11 cellular contexts compared by ENCODE assay signal in the genomic region with DNA sequence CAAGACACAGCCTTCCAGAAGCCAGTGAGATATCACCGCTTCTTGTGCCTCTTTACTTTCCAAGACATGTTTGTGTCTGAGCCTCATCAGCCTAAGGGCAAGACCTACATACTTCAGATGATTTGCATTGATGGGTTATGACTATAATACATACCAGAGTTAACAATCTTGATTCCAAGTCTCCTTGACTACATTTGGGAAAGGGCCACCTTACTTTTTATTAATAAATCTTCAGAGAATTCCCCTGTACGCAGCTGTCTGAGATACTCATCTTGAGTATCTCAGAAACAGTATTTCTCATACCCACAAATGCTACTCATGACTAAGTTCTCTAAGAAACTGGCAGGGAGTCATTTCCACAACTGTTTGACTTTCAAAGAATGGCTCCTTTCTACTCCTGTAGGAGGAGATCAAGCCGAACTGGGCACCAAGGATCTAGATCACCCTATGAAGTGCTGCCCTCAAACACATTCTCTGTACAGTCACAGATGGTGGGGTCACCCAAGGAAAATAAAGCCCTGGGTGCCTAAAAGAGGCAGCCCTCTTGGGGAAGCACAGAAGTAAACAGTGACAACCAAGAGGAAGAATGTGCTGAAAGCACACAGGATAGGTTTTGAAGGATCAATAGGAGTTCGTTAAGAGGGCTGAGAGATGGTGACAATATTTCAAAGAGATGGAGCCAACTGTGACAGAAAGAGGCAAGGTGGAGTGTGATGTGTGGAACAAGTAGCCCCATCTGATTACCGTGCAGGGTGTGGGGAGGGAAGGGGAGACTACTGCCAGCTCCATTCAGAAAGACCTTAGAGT.
A peak's percentile ranks its signal among the peaks of the same experiment; 100 is the strongest.
DNase-seq lines count a peak whose midpoint lies in the region; ATAC-seq, FAIRE-seq and TF ChIP-seq lines count a peak whose summit lies in the region.
"Had no signal": no experiment of that assay in that cellular context is flagged by ENCODE, and none has a peak within 500 bp of the region (broad histone marks: within the 10 kb centered on the region; RNA-seq: fewer than 3 reads in every experiment).

No MANE protein-coding gene starts in this region.

- H3K4me3 ChIP-seq in BJ (ENCODE audit: low read depth, low read length) (no peak overlapping the region), astrocyte (ENCODE audit: insufficient read depth, low read depth, low read length) (no peak overlapping the region), stomach (no peak overlapping the region), MM.1S (ENCODE audit: low read length) (no peak overlapping the region)

- H3K4me1 ChIP-seq in astrocyte (ENCODE audit: insufficient read depth, low read length) (peaks cover 29% of the 10 kb centered on the region), stomach (peaks cover 0 to 24% (median 12%) of the 10 kb centered on the region in 4 donors), MM.1S (ENCODE audit: low read length) (no peaks in the 10 kb centered on the region)

- peak overlapping the region; percentile 88 for H3K27ac Mint-ChIP-seq in astrocyte (ENCODE audit: unreplicated experiment)
- H3K27ac Mint-ChIP-seq: progenitor cell of endocrine pancreas had no signal

- no peaks in the 10 kb centered on the region for H3F3A ChIP-seq in MM.1S (ENCODE audit: insufficient read depth, low read length)

- no peaks in the 10 kb centered on the region for H3K27me3 Mint-ChIP-seq in astrocyte (ENCODE audit: low read depth, unreplicated experiment)
- H3K27me3 Mint-ChIP-seq: progenitor cell of endocrine pancreas had no signal

- DNase-seq in BJ (ENCODE audit: low read depth) (peak; percentile 99), HS-27A (ENCODE audit: low read depth) (peak; percentile 84), astrocyte (ENCODE audit: low read depth) (peak; percentile 92), myocyte (ENCODE audit: low read depth) (peak; percentile 89), stomach (no peak), MM.1S (no peak)
- DNase-seq: effector memory CD4-positive, alpha-beta T cell; NCI-H446 had no signal

- H3K9ac ChIP-seq in astrocyte (ENCODE audit: low read length) (peak overlapping the region; percentile 44), MM.1S (ENCODE audit: low read length) (no peak overlapping the region)

- no peak for ATAC-seq in GM18858 (IDR thresholded peaks at IDR 0.05; ENCODE audit: unreplicated experiment)
- no peak for ATAC-seq in HG03354 (IDR thresholded peaks at IDR 0.05; ENCODE audit: poor library complexity, severe bottlenecking, unreplicated experiment)

- H3K4me3 Mint-ChIP-seq in astrocyte (ENCODE audit: unreplicated experiment), result no peak overlapping the region

- H3K4me2 ChIP-seq in astrocyte (ENCODE audit: low read length) (peak overlapping the region; percentile 65), MM.1S (ENCODE audit: low read depth, low read length) (no peak overlapping the region)

- H3K27ac ChIP-seq in astrocyte (ENCODE audit: low read depth, low read length) (peak overlapping the region; percentile 83), stomach (no peak overlapping the region), MM.1S (ENCODE audit: low read length) (no peak overlapping the region)

- H4K20me1 ChIP-seq in astrocyte (ENCODE audit: insufficient read depth, low read length) (no peaks in the 10 kb centered on the region), MM.1S (ENCODE audit: insufficient read depth, low read length) (no peaks in the 10 kb centered on the region)

- no peaks in the 10 kb centered on the region for H3K36me3 ChIP-seq in BJ (ENCODE audit: control insufficient read depth, insufficient read depth, low read length)
- no peaks in the 10 kb centered on the region for H3K36me3 ChIP-seq in astrocyte (ENCODE audit: insufficient read depth, low read length)
- no peaks in the 10 kb centered on the region for H3K36me3 ChIP-seq in stomach
- H3K36me3 ChIP-seq in MM.1S (replicated peaks; ENCODE audit: insufficient read depth, low read length), result no peaks in the 10 kb centered on the region

- no peaks in the 10 kb centered on the region for H3K36me3 Mint-ChIP-seq in astrocyte (ENCODE audit: low read depth, unreplicated experiment)

- H3K27me3 ChIP-seq in BJ (ENCODE audit: control insufficient read depth, insufficient read depth, low read length), result no peaks in the 10 kb centered on the region
- H3K27me3 ChIP-seq in astrocyte (ENCODE audit: insufficient read depth, low read length), result no peaks in the 10 kb centered on the region
- H3K27me3 ChIP-seq in stomach, result no peaks in the 10 kb centered on the region
- no peaks in the 10 kb centered on the region for H3K27me3 ChIP-seq in MM.1S (replicated peaks; ENCODE audit: insufficient read depth, low read length)

- no peaks in the 10 kb centered on the region for H3K9me2 ChIP-seq in MM.1S (replicated peaks; ENCODE audit: insufficient read depth, low read length)

- H3K79me2 ChIP-seq in astrocyte (ENCODE audit: insufficient read depth, low read length), result peaks cover 9% of the 10 kb centered on the region
- H3K79me2 ChIP-seq in MM.1S (ENCODE audit: low read length), result no peaks in the 10 kb centered on the region

- FAIRE-seq in astrocyte (lab: Jason Lieb, UNC), result peak; percentile 81

- no peak overlapping the region for H2AFZ ChIP-seq in astrocyte (ENCODE audit: low read depth, low read length)
- no peak overlapping the region for H2AFZ ChIP-seq in MM.1S (ENCODE audit: low read length)

- no peak for TF ChIP-seq POLR2A in stomach (IDR thresholded peaks at IDR 0.05)

- POLR2A ChIA-PET in BJ (lab: Charles Lee), result no interaction called here

- WGBS in stomach, 5 donors, result 86 to 91% (median 90%) methylated on average over 5 of the region's 5 CpGs

- TF ChIP-seq CTCF in BJ (IDR thresholded peaks at IDR 0.05; ENCODE audit: insufficient read depth, low read depth, low read length) (no peak), astrocyte (IDR thresholded peaks at IDR 0.05; ENCODE audit: insufficient read depth, low read depth, low read length) (no peak), stomach (IDR thresholded peaks at IDR 0.05) (no peak), MM.1S (IDR thresholded peaks at IDR 0.05; ENCODE audit: low read length) (no peak)

- no peaks in the 10 kb centered on the region for H3K9me3 ChIP-seq in astrocyte (ENCODE audit: insufficient read depth, low read depth, low read length)
- no peaks in the 10 kb centered on the region for H3K9me3 ChIP-seq in stomach
- H3K9me3 ChIP-seq in MM.1S (replicated peaks; ENCODE audit: insufficient read depth, low read length), result no peaks in the 10 kb centered on the region

- peaks cover 52% of the 10 kb centered on the region for H3K4me1 Mint-ChIP-seq in astrocyte (ENCODE audit: low read depth, unreplicated experiment)

- TF ChIP-seq EP300 in stomach (IDR thresholded peaks at IDR 0.05), result no peak

- no peaks in the 10 kb centered on the region for H3K9me3 Mint-ChIP-seq in astrocyte (ENCODE audit: unreplicated experiment)

- intact Hi-C loops in stomach (cut with DNase I; ENCODE audit: low total_unique reads), result no loop called here

- CTCF ChIA-PET in BJ (lab: Yijun Ruan, JAX), result interaction anchor here (0.6 to 1.1 kb wide), 4 partner anchors 15 to 1820 kb away, joined by 3 to 4 read pairs (median 3); no protein-coding TSS in a partner anchor

Comparison
In these comparisons a context has a peak if more than half of its experiments do, and no peak if none do; other contexts are left out.
1. DNase-seq: peak in BJ (single experiment), HS-27A (single experiment), astrocyte (single experiment) and myocyte (single experiment); none in stomach (single experiment) and MM.1S (single experiment).